ENCODE assay signal across 11 cellular contexts in the genomic region with DNA sequence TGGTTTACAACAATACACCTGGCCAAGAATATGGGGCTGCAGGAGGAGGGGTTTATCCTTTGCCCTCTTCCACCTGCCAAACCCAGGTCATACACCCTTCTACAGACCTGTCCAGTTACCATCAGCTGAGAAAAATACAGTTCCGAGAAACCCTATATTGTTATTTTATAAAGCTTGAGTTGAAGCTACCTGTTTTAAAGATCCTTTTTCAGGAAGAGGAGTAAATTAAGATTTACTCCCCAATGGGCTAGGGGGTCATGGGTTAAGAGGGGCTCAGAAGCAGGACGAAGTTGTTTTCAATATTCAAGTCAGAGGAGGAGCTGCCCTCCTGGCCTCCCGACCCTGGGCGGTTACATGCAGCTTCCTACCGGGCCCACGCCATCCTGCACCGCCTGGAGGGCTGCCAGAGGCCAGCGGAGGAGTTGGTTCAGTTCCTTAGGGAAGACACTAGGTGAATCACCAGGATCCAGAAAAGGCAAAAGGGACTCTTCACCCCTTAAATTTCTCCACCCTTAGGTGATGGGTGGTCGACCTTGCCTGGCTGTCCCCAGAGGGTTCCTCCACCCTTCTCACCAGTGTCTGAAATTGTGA. TPM values are rescaled to one million over a fixed set of nuclear protein-coding genes. Genes with fewer than 3 reads are reported as not detected.
A peak's percentile ranks its signal among the peaks of the same experiment; 100 is the strongest.
DNase-seq lines count a peak whose midpoint lies in the region; ATAC-seq and TF ChIP-seq lines count a peak whose summit lies in the region.
"Had no signal": no experiment of that assay in that cellular context is flagged by ENCODE, and none has a peak within 500 bp of the region (broad histone marks: within the 10 kb centered on the region; RNA-seq: fewer than 3 reads in every experiment).

No MANE protein-coding gene starts in this region.

- H3K27me3 Mint-ChIP-seq in CD8-positive, alpha-beta T cell (ENCODE audit: low read depth), result peaks cover 43% of the 10 kb centered on the region
- peaks cover 87% of the 10 kb centered on the region for H3K27me3 Mint-ChIP-seq in neural crest cell (ENCODE audit: low read depth)

- no peak for ATAC-seq in CD8-positive, alpha-beta T cell
- no peak for ATAC-seq in GM18511 (IDR thresholded peaks at IDR 0.05; ENCODE audit: unreplicated experiment)

- H3K4me3 ChIP-seq in CD8-positive, alpha-beta T cell (ENCODE audit: low read depth, low read length), result no peak overlapping the region
- H3K4me3 ChIP-seq in esophagus (ENCODE audit: low read depth in 1 of 2, low read length in 2 of 2), result peak overlapping the region; percentile 60 to 66

- H3K36me3 ChIP-seq in CD8-positive, alpha-beta T cell (ENCODE audit: insufficient read depth, low read length), result no peaks in the 10 kb centered on the region
- H3K36me3 ChIP-seq in esophagus (ENCODE audit: control insufficient read depth in 2 of 2, insufficient read depth in 2 of 2, low read length in 1 of 2), result peaks cover 0 to 9% of the 10 kb centered on the region in 2 donors
- H3K36me3 ChIP-seq: prostate gland had no signal

- no peak overlapping the region for H3K27ac Mint-ChIP-seq in CD8-positive, alpha-beta T cell
- H3K27ac Mint-ChIP-seq in neural crest cell (ENCODE audit: unreplicated experiment), result no peak overlapping the region

- 42 to 49% methylated on average over 9 of the region's 9 CpGs for WGBS in esophagus, 2 donors

- H3K4me3 Mint-ChIP-seq in CD8-positive, alpha-beta T cell, result peak overlapping the region; percentile 69
- H3K4me3 Mint-ChIP-seq in neural crest cell, result peak overlapping the region; percentile 82

- H3K4me1 Mint-ChIP-seq in CD8-positive, alpha-beta T cell (ENCODE audit: low read depth), result peaks cover 21% of the 10 kb centered on the region
- H3K4me1 Mint-ChIP-seq in neural crest cell, result peaks cover 6% of the 10 kb centered on the region

- H3K36me3 Mint-ChIP-seq in CD8-positive, alpha-beta T cell, result no peaks in the 10 kb centered on the region
- H3K36me3 Mint-ChIP-seq in neural crest cell (ENCODE audit: low read depth), result no peaks in the 10 kb centered on the region

- CTCF ChIA-PET in CD8-positive, alpha-beta T cell (lab: Charles Lee), result interaction anchor here (1.5 to 3.4 kb wide), 4 partner anchors 9 to 734 kb away, joined by 4 to 12 read pairs (median 4); no protein-coding TSS in a partner anchor

- POLR2A ChIA-PET in CD8-positive, alpha-beta T cell (lab: Charles Lee), result no interaction called here

- peaks cover 23% of the 10 kb centered on the region for H3K4me1 ChIP-seq in CD8-positive, alpha-beta T cell (ENCODE audit: insufficient read depth, low read length)
- peaks cover 0 to 2% of the 10 kb centered on the region in 2 donors for H3K4me1 ChIP-seq in esophagus (ENCODE audit: control insufficient read depth in 2 of 2, insufficient read depth in 2 of 2, low read length in 1 of 2)

- H3K9me3 ChIP-seq in CD8-positive, alpha-beta T cell (ENCODE audit: low read length), result no peaks in the 10 kb centered on the region
- no peaks in the 10 kb centered on the region for H3K9me3 ChIP-seq in esophagus (ENCODE audit: control insufficient read depth in 2 of 2, insufficient read depth in 1 of 2, low read depth in 1 of 2, low read length in 1 of 2)
- H3K9me3 ChIP-seq: prostate gland had no signal

- no peak for DNase-seq in CD8-positive, alpha-beta T cell
- DNase-seq in NCI-H226 (peak; percentile 43), neural crest cell (ENCODE audit: low read depth, low spot score) (no peak), GM19240 (ENCODE audit: insufficient read length, low spot score) (no peak), posterior cingulate gyrus (no peak), 8988T (no peak)
- DNase-seq: DND-41; stimulated activated naive CD4-positive, alpha-beta T cell treated with Interleukin-2 at 50 U/mL for 16 hours had no signal

- peaks cover 37% of the 10 kb centered on the region for H3K27me3 ChIP-seq in CD8-positive, alpha-beta T cell (ENCODE audit: insufficient read depth, low read length)
- peaks cover 0 to 2% of the 10 kb centered on the region in 2 donors for H3K27me3 ChIP-seq in esophagus (ENCODE audit: control insufficient read depth in 1 of 2, insufficient read depth in 2 of 2, low read length in 2 of 2)

- H3K27ac ChIP-seq in CD8-positive, alpha-beta T cell (ENCODE audit: low read depth, low read length), result no peak overlapping the region
- H3K27ac ChIP-seq in esophagus (ENCODE audit: low read depth in 2 of 2, low read length in 1 of 2), result peak overlapping the region; percentile 81 to 87
- H3K27ac ChIP-seq: prostate gland had no signal

- H3K9me3 Mint-ChIP-seq in CD8-positive, alpha-beta T cell, result no peaks in the 10 kb centered on the region
- no peaks in the 10 kb centered on the region for H3K9me3 Mint-ChIP-seq in neural crest cell

- intact Hi-C loops in CD8-positive, alpha-beta T cell (cut with DNase I, micrococcal nuclease), result loop anchor here in 1 of 2 experiments (10.0 kb wide), 1 partner anchor 283 kb away; no protein-coding TSS in a partner anchor
- intact Hi-C loops in posterior cingulate gyrus (cut with DNase I), result no loop called here

- no peak for TF ChIP-seq CTCF in CD8-positive, alpha-beta T cell (IDR thresholded peaks at IDR 0.05)
- TF ChIP-seq CTCF in neural crest cell (conservative IDR thresholded peaks at IDR 0.05), result no peak

RNA-seq across cellular contexts. Expression of a gene that starts 1.3 kb away (rescaled TPM):
- total RNA-seq in CD8-positive, alpha-beta T cell, result not detected
- 100 to 1,000 TPM; 859 to 986 TPM for polyA plus RNA-seq in esophagus
- total RNA-seq in neural crest cell, result not detected in 2 replicates

RNA-seq across cellular contexts. Expression of a gene that starts 30.6 kb away (rescaled TPM):
- under 1 TPM in 1 of 2 experiments, not detected in 1; 0.08 TPM for total RNA-seq in CD8-positive, alpha-beta T cell
- under 1 TPM; 0.22 to 0.75 TPM for polyA plus RNA-seq in esophagus
- not detected in 2 replicates for total RNA-seq in neural crest cell

RNA-seq across cellular contexts. Expression of a gene that starts 40.7 kb away (rescaled TPM):
- total RNA-seq in CD8-positive, alpha-beta T cell, result 1 to 10 TPM; 3.5 to 5.8 TPM
- polyA plus RNA-seq in esophagus, result 100 to 1,000 TPM; 230 to 294 TPM
- not detected in 2 replicates for total RNA-seq in neural crest cell
